ENCODE assay signal across 19 cellular contexts in genomic region chr6:163715846-163716245, GRCh38.
"Had no signal": no experiment of that assay in that cellular context is flagged by ENCODE, and none has a peak within 500 bp of the region (broad histone marks: within the 10 kb centered on the region; RNA-seq: fewer than 3 reads in every experiment).

No MANE protein-coding gene starts in this region.

- H3K9me2 ChIP-seq: SK-N-SH had no signal

- DNase-seq: KBM-7, MV-4-11, NCI-H1048, NCI-H1105, NCI-H1417, NCI-H1436 treated with DMSO at 0.1 percent for 48 hours, NCI-H1694, NCI-H187 treated with DMSO at 0.1 percent for 48 hours, NCI-H2029 treated with DMSO at 0.1 percent for 48 hours, NCI-H2227 treated with DMSO at 0.1 percent for 48 hours, NCI-H524, NCI-H526 treated with DMSO at 0.1 percent for 48 hours, NCI-H748 treated with DMSO at 0.1 percent for 48 hours, PC-3, SHP77, SK-N-SH, T-helper 1 cell had no signal

- ATAC-seq: Panc1, PC-3 had no signal

- H3K27ac ChIP-seq: RWPE1 had no signal

- H3K9me3 ChIP-seq: SK-N-SH had no signal

- H3K9ac ChIP-seq: SK-N-SH had no signal

- H3K4me2 ChIP-seq: SK-N-SH had no signal
